In genomic region chr7:70726951-70727378, GRCh38 we compare ENCODE assay signal across 1 cellular context.
TF ChIP-seq lines count a peak whose summit lies in the region.

No MANE protein-coding gene starts in this region.

TF ChIP-seq in GM12878, 131 proteins besides CTCF, POLR2A, EP300 and RAD21 (continued from another document):
- TF ChIP-seq IRF5 (IDR thresholded peaks at IDR 0.05; ENCODE audit: borderline replicate concordance), result no peak
- TF ChIP-seq, protein P1, sequence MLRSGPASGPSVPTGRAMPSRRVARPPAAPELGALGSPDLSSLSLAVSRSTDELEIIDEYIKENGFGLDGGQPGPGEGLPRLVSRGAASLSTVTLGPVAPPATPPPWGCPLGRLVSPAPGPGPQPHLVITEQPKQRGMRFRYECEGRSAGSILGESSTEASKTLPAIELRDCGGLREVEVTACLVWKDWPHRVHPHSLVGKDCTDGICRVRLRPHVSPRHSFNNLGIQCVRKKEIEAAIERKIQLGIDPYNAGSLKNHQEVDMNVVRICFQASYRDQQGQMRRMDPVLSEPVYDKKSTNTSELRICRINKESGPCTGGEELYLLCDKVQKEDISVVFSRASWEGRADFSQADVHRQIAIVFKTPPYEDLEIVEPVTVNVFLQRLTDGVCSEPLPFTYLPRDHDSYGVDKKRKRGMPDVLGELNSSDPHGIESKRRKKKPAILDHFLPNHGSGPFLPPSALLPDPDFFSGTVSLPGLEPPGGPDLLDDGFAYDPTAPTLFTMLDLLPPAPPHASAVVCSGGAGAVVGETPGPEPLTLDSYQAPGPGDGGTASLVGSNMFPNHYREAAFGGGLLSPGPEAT (IDR thresholded peaks at IDR 0.05; ENCODE audit: low read depth), result peak; percentile 88
- TF ChIP-seq TARDBP (IDR thresholded peaks at IDR 0.05; ENCODE audit: borderline replicate concordance), result no peak
- TF ChIP-seq EGR1 (IDR thresholded peaks at IDR 0.05; ENCODE audit: borderline replicate concordance in 1 of 2, low read depth in 2 of 2, low read length in 2 of 2), result no peak
- TF ChIP-seq, protein P2, sequence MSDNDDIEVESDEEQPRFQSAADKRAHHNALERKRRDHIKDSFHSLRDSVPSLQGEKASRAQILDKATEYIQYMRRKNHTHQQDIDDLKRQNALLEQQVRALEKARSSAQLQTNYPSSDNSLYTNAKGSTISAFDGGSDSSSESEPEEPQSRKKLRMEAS (IDR thresholded peaks at IDR 0.05; ENCODE audit: low read depth, low read length), result no peak
- TF ChIP-seq NFIC (IDR thresholded peaks at IDR 0.05; ENCODE audit: low read depth, low read length), result peak; percentile 69
- TF ChIP-seq LARP7 (IDR thresholded peaks at IDR 0.05), result no peak
- TF ChIP-seq SMC3 (IDR thresholded peaks at IDR 0.05; ENCODE audit: borderline replicate concordance, low read length), result no peak; the same call in 1 of the 2 replicates
- peak; percentile 24; the same call in 1 of the 2 replicates for TF ChIP-seq IRF4 (IDR thresholded peaks at IDR 0.05; ENCODE audit: low read depth, low read length)
- TF ChIP-seq CHD1 (IDR thresholded peaks at IDR 0.05; ENCODE audit: low read depth, low read length), result no peak
- no peak for TF ChIP-seq HDAC2 (IDR thresholded peaks at IDR 0.05)
- peak; percentile 64; the same call in 1 of the 2 replicates for TF ChIP-seq ATF7 (IDR thresholded peaks at IDR 0.05; ENCODE audit: low read depth)
- TF ChIP-seq HCFC1 (IDR thresholded peaks at IDR 0.05; ENCODE audit: low read length), result no peak
- no peak for TF ChIP-seq E2F8 (IDR thresholded peaks at IDR 0.05; ENCODE audit: low read depth, partially characterized antibody)
- no peak for TF ChIP-seq NR2F1 (conservative IDR thresholded peaks at IDR 0.05)
- TF ChIP-seq ZNF384 (IDR thresholded peaks at IDR 0.05; ENCODE audit: borderline replicate concordance, low read depth, low read length), result no peak
- TF ChIP-seq KAT2A (conservative IDR thresholded peaks at IDR 0.05; ENCODE audit: control insufficient read depth, low read depth, low read length), result no peak
- peak; percentile 78 for TF ChIP-seq TCF12 (IDR thresholded peaks at IDR 0.05; ENCODE audit: low read depth, low read length)
- peak; percentile 73 for TF ChIP-seq POLR2AphosphoS5 (IDR thresholded peaks at IDR 0.05; ENCODE audit: low read length)
- TF ChIP-seq MEF2B (IDR thresholded peaks at IDR 0.05; ENCODE audit: partially characterized antibody, poor library complexity, severe bottlenecking), result peak; percentile 99
- TF ChIP-seq BHLHE40 (IDR thresholded peaks at IDR 0.05; ENCODE audit: borderline replicate concordance in 1 of 2, low read depth in 2 of 2, low read length in 1 of 2), result peak; percentile 21 to 41; a peak in 1 of 4 replicates
- TF ChIP-seq PAX5 (IDR thresholded peaks at IDR 0.05; ENCODE audit: borderline replicate concordance, low read depth, low read length), result 0 out of 2 replicates have a peak, but pooled peaks have one; percentile 17
- no peak for TF ChIP-seq SRF (IDR thresholded peaks at IDR 0.05; ENCODE audit: low read depth in 2 of 2, low read length in 2 of 2)
- peak; percentile 91 for TF ChIP-seq ZNF24 (IDR thresholded peaks at IDR 0.05)
- TF ChIP-seq DPF2 (IDR thresholded peaks at IDR 0.05), result no peak
- TF ChIP-seq, protein P3, sequence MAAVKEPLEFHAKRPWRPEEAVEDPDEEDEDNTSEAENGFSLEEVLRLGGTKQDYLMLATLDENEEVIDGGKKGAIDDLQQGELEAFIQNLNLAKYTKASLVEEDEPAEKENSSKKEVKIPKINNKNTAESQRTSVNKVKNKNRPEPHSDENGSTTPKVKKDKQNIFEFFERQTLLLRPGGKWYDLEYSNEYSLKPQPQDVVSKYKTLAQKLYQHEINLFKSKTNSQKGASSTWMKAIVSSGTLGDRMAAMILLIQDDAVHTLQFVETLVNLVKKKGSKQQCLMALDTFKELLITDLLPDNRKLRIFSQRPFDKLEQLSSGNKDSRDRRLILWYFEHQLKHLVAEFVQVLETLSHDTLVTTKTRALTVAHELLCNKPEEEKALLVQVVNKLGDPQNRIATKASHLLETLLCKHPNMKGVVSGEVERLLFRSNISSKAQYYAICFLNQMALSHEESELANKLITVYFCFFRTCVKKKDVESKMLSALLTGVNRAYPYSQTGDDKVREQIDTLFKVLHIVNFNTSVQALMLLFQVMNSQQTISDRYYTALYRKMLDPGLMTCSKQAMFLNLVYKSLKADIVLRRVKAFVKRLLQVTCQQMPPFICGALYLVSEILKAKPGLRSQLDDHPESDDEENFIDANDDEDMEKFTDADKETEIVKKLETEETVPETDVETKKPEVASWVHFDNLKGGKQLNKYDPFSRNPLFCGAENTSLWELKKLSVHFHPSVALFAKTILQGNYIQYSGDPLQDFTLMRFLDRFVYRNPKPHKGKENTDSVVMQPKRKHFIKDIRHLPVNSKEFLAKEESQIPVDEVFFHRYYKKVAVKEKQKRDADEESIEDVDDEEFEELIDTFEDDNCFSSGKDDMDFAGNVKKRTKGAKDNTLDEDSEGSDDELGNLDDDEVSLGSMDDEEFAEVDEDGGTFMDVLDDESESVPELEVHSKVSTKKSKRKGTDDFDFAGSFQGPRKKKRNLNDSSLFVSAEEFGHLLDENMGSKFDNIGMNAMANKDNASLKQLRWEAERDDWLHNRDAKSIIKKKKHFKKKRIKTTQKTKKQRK (IDR thresholded peaks at IDR 0.05; ENCODE audit: low read depth, low read length), result no peak
- TF ChIP-seq MTA3 (IDR thresholded peaks at IDR 0.05; ENCODE audit: borderline replicate concordance, low read length), result no peak
- TF ChIP-seq, protein P4, sequence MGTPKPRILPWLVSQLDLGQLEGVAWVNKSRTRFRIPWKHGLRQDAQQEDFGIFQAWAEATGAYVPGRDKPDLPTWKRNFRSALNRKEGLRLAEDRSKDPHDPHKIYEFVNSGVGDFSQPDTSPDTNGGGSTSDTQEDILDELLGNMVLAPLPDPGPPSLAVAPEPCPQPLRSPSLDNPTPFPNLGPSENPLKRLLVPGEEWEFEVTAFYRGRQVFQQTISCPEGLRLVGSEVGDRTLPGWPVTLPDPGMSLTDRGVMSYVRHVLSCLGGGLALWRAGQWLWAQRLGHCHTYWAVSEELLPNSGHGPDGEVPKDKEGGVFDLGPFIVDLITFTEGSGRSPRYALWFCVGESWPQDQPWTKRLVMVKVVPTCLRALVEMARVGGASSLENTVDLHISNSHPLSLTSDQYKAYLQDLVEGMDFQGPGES (IDR thresholded peaks at IDR 0.05), result no peak
- 0 out of 2 replicates have a peak, but pooled peaks have one; percentile 13 for TF ChIP-seq ZNF217 (IDR thresholded peaks at IDR 0.05)
- TF ChIP-seq ZBTB4 (CRISPR knock-in tag; IDR thresholded peaks at IDR 0.05), result no peak
- TF ChIP-seq, protein P5, sequence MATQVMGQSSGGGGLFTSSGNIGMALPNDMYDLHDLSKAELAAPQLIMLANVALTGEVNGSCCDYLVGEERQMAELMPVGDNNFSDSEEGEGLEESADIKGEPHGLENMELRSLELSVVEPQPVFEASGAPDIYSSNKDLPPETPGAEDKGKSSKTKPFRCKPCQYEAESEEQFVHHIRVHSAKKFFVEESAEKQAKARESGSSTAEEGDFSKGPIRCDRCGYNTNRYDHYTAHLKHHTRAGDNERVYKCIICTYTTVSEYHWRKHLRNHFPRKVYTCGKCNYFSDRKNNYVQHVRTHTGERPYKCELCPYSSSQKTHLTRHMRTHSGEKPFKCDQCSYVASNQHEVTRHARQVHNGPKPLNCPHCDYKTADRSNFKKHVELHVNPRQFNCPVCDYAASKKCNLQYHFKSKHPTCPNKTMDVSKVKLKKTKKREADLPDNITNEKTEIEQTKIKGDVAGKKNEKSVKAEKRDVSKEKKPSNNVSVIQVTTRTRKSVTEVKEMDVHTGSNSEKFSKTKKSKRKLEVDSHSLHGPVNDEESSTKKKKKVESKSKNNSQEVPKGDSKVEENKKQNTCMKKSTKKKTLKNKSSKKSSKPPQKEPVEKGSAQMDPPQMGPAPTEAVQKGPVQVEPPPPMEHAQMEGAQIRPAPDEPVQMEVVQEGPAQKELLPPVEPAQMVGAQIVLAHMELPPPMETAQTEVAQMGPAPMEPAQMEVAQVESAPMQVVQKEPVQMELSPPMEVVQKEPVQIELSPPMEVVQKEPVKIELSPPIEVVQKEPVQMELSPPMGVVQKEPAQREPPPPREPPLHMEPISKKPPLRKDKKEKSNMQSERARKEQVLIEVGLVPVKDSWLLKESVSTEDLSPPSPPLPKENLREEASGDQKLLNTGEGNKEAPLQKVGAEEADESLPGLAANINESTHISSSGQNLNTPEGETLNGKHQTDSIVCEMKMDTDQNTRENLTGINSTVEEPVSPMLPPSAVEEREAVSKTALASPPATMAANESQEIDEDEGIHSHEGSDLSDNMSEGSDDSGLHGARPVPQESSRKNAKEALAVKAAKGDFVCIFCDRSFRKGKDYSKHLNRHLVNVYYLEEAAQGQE (IDR thresholded peaks at IDR 0.05; ENCODE audit: low read depth, low read length), result no peak
- no peak for TF ChIP-seq MYC (IDR thresholded peaks at IDR 0.05; ENCODE audit: insufficient read depth, insufficient read length, insufficient replicate concordance, low read length, severe bottlenecking)
- TF ChIP-seq JUNB (IDR thresholded peaks at IDR 0.05), result peak; percentile 8; the same call in 1 of the 2 replicates
- no peak for TF ChIP-seq SMAD5 (IDR thresholded peaks at IDR 0.05; ENCODE audit: low read depth)
- TF ChIP-seq ESRRA (IDR thresholded peaks at IDR 0.05; ENCODE audit: low read length), result no peak
TF ChIP-seq in GM12878: peak in this region for 34.
